In the genomic region with DNA sequence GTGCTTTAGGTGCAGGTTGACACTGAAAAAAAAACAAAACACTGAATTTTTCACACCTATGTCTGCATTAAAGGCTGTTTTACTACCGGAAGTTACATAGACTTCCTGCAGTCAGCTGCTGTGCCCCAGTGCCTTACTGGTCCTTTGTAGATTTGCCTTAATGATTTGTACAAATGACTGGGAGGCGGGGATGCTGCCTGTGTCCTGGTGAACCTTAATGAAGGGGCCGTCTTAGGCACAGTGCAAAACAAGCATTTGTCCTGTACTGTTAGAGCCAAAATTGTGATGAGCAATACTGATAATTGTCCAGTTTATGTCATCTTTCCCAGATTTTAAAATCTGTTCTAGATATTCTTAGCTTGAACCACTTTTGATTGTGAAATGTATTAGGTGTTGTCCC, we compare ENCODE assay signal across 16 cellular contexts.
A peak's percentile ranks its signal among the peaks of the same experiment; 100 is the strongest.
DNase-seq lines count a peak whose midpoint lies in the region; ATAC-seq and TF ChIP-seq lines count a peak whose summit lies in the region.
"Had no signal": no experiment of that assay in that cellular context is flagged by ENCODE, and none has a peak within 500 bp of the region (broad histone marks: within the 10 kb centered on the region; RNA-seq: fewer than 3 reads in every experiment).

No MANE protein-coding gene starts in this region.

- peaks cover 15% of the 10 kb centered on the region for H3K36me3 ChIP-seq in suprapubic skin

- H3K4me3 Mint-ChIP-seq in activated T-helper 17 cell treated with anti-CD3 and anti-CD28 coated beads, Interleukin-2, amount 50 U/mL, for 72 hours = no peak overlapping the region
- peak overlapping the region; percentile 54 to 72 (median 59) for H3K4me3 Mint-ChIP-seq in immature natural killer cell

- no peak for TF ChIP-seq CTCF in suprapubic skin (IDR thresholded peaks at IDR 0.05)

- H3K27me3 Mint-ChIP-seq in activated T-helper 17 cell treated with anti-CD3 and anti-CD28 coated beads, Interleukin-2, amount 50 U/mL, for 72 hours = no peaks in the 10 kb centered on the region
- H3K27me3 Mint-ChIP-seq in immature natural killer cell (ENCODE audit: low read depth in 3 of 3) = peaks cover 0 to 8% (median 0%) of the 10 kb centered on the region in 3 donors

- TF ChIP-seq POLR2A in suprapubic skin (IDR thresholded peaks at IDR 0.05) = no peak

- peak; percentile 16 for DNase-seq in stimulated activated CD4-positive, alpha-beta T cell treated with anti-CD3 and anti-CD28 coated beads, Interleukin-4, amount 100 ng/mL, for 24 hours
- DNase-seq in stimulated activated CD4-positive, alpha-beta T cell treated with anti-CD3 and anti-CD28 coated beads, Interleukin-1b, Interleukin-23, amount 100 ng/mL, for 48 hours = no peak
- peak; percentile 47 to 71 (median 61) for DNase-seq in immature natural killer cell
- no peak for DNase-seq in suprapubic skin (ENCODE audit: low spot score in 2 of 2)
- DNase-seq in NCI-H1092 treated with DMSO at 0.1 percent for 48 hours (lab: John Stamatoyannopoulos, UW) = no peak
- DNase-seq in NCI-H82 (lab: John Stamatoyannopoulos, UW) = no peak
- DNase-seq: cortex of kidney, EL, foreskin melanocyte, NCI-H2081, sigmoid colon, testis, WERI-Rb-1 had no signal

- no peak overlapping the region for H3K4me3 ChIP-seq in suprapubic skin
- H3K4me3 ChIP-seq: sigmoid colon, testis had no signal

- H3K9me3 ChIP-seq in suprapubic skin = no peaks in the 10 kb centered on the region
- H3K9me3 ChIP-seq: sigmoid colon, testis had no signal

- H3K36me3 Mint-ChIP-seq in activated T-helper 17 cell treated with anti-CD3 and anti-CD28 coated beads, Interleukin-2, amount 50 U/mL, for 72 hours (ENCODE audit: low read depth) = peaks cover 13% of the 10 kb centered on the region
- peaks cover 13 to 22% (median 14%) of the 10 kb centered on the region in 3 donors for H3K36me3 Mint-ChIP-seq in immature natural killer cell

- H3K27me3 ChIP-seq in suprapubic skin = no peaks in the 10 kb centered on the region
- H3K27me3 ChIP-seq: sigmoid colon, testis had no signal

- H3K4me1 ChIP-seq in suprapubic skin = peaks cover 25% of the 10 kb centered on the region
- H3K4me1 ChIP-seq: testis had no signal

- peak overlapping the region; percentile 48 for H3K27ac Mint-ChIP-seq in activated T-helper 17 cell treated with anti-CD3 and anti-CD28 coated beads, Interleukin-2, amount 50 U/mL, for 72 hours
- H3K27ac Mint-ChIP-seq in immature natural killer cell = peak overlapping the region; percentile 87 to 96 (median 90)

- peak; percentile 31 for ATAC-seq in activated T-helper 17 cell treated with anti-CD3 and anti-CD28 coated beads, Interleukin-2, amount 50 U/mL, for 72 hours (replicated peaks)
- ATAC-seq in HG02610 (IDR thresholded peaks at IDR 0.05; ENCODE audit: unreplicated experiment) = no peak

- TF ChIP-seq EP300 in suprapubic skin (IDR thresholded peaks at IDR 0.05) = no peak

- no peaks in the 10 kb centered on the region for H3K4me1 Mint-ChIP-seq in activated T-helper 17 cell treated with anti-CD3 and anti-CD28 coated beads, Interleukin-2, amount 50 U/mL, for 72 hours
- peaks cover 45 to 50% of the 10 kb centered on the region in 2 donors for H3K4me1 Mint-ChIP-seq in immature natural killer cell

- WGBS in suprapubic skin = 42% methylated on average over 3 of the region's 3 CpGs

- peak overlapping the region; percentile 31 for H3K27ac ChIP-seq in suprapubic skin
- H3K27ac ChIP-seq: C4-2B, sigmoid colon, testis, WERI-Rb-1 had no signal

- no peaks in the 10 kb centered on the region for H3K9me3 Mint-ChIP-seq in activated T-helper 17 cell treated with anti-CD3 and anti-CD28 coated beads, Interleukin-2, amount 50 U/mL, for 72 hours
- H3K9me3 Mint-ChIP-seq in immature natural killer cell = no peaks in the 10 kb centered on the region

Comparison
In these comparisons a context has a peak if more than half of its experiments do, and no peak if none do; other contexts are left out.
1. DNase-seq: peak in stimulated activated CD4-positive, alpha-beta T cell treated with anti-CD3 and anti-CD28 coated beads, Interleukin-4, amount 100 ng/mL, for 24 hours (single experiment) and immature natural killer cell (3 of 3); none in stimulated activated CD4-positive, alpha-beta T cell treated with anti-CD3 and anti-CD28 coated beads, Interleukin-1b, Interleukin-23, amount 100 ng/mL, for 48 hours (single experiment), suprapubic skin (0 of 2), NCI-H1092 treated with DMSO at 0.1 percent for 48 hours (single experiment) and NCI-H82 (single experiment).